Comparison of ENCODE assay signal across 1 cellular context in the genomic region with DNA sequence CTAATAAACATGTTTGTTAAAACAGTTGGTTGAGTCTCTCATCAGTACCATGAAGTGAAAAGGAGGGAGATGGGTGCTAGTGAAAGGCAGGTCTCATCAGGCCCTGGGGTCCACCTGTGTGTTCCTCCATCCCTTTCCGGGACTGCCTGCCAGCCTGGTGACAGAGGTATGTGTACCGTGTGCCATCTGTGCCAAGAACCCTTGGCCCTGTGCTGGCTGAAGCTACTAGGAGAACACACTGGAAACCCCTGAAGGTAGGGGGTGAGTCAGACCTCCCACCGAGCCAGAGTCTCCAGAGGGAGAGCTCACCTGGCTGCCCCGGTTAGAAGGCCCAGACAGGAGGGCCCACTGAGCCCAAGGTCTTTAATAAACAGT.
TF ChIP-seq lines count a peak whose summit lies in the region.

No MANE protein-coding gene starts in this region.

TF ChIP-seq in K562, 482 proteins besides CTCF, POLR2A, EP300 and RAD21 (continued from another document and continues in another):
- TF ChIP-seq, protein P1, sequence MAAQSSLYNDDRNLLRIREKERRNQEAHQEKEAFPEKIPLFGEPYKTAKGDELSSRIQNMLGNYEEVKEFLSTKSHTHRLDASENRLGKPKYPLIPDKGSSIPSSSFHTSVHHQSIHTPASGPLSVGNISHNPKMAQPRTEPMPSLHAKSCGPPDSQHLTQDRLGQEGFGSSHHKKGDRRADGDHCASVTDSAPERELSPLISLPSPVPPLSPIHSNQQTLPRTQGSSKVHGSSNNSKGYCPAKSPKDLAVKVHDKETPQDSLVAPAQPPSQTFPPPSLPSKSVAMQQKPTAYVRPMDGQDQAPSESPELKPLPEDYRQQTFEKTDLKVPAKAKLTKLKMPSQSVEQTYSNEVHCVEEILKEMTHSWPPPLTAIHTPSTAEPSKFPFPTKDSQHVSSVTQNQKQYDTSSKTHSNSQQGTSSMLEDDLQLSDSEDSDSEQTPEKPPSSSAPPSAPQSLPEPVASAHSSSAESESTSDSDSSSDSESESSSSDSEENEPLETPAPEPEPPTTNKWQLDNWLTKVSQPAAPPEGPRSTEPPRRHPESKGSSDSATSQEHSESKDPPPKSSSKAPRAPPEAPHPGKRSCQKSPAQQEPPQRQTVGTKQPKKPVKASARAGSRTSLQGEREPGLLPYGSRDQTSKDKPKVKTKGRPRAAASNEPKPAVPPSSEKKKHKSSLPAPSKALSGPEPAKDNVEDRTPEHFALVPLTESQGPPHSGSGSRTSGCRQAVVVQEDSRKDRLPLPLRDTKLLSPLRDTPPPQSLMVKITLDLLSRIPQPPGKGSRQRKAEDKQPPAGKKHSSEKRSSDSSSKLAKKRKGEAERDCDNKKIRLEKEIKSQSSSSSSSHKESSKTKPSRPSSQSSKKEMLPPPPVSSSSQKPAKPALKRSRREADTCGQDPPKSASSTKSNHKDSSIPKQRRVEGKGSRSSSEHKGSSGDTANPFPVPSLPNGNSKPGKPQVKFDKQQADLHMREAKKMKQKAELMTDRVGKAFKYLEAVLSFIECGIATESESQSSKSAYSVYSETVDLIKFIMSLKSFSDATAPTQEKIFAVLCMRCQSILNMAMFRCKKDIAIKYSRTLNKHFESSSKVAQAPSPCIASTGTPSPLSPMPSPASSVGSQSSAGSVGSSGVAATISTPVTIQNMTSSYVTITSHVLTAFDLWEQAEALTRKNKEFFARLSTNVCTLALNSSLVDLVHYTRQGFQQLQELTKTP (IDR thresholded peaks at IDR 0.05; ENCODE audit: low read depth in 1 of 2, partially characterized antibody in 2 of 2): no peak
- TF ChIP-seq C11orf30 (IDR thresholded peaks at IDR 0.05; ENCODE audit: low read depth) (no peak), ZNF140 (CRISPR knock-in tag; IDR thresholded peaks at IDR 0.05) (no peak), MTF1 (CRISPR knock-in tag; IDR thresholded peaks at IDR 0.05; ENCODE audit: borderline replicate concordance) (no peak), FOSL1 (tag; conservative IDR thresholded peaks at IDR 0.05) (no peak), ZNF121 (CRISPR knock-in tag; conservative IDR thresholded peaks at IDR 0.05) (no peak), RBM34 (IDR thresholded peaks at IDR 0.05; ENCODE audit: borderline replicate concordance, insufficient read depth, low read length) (no peak), GTF2F1 (IDR thresholded peaks at IDR 0.05; ENCODE audit: low read depth, low read length) (no peak), DIDO1 (tag; IDR thresholded peaks at IDR 0.05; ENCODE audit: low read depth) (no peak), YBX1 (IDR thresholded peaks at IDR 0.05) (no peak), BCL6 (CRISPR knock-in tag; IDR thresholded peaks at IDR 0.05) (no peak), PTBP1 (IDR thresholded peaks at IDR 0.05; ENCODE audit: low read depth, low read length) (no peak), PRPF4 (IDR thresholded peaks at IDR 0.05; ENCODE audit: insufficient read depth, low read depth, low read length, poor library complexity, severe bottlenecking) (no peak), EWSR1 (IDR thresholded peaks at IDR 0.05; ENCODE audit: borderline replicate concordance, low read depth, partially characterized antibody) (no peak), RAD51 (IDR thresholded peaks at IDR 0.05; ENCODE audit: borderline replicate concordance, low read depth) (no peak), ARHGAP35 (IDR thresholded peaks at IDR 0.05; ENCODE audit: partially characterized antibody) (no peak), ZNF282 (CRISPR knock-in tag; IDR thresholded peaks at IDR 0.05) (no peak), SIN3A (IDR thresholded peaks at IDR 0.05; ENCODE audit: borderline replicate concordance in 2 of 2, control insufficient read depth in 1 of 2, low read depth in 2 of 2, low read length in 2 of 2) (no peak), ZNF445 (CRISPR knock-in tag; IDR thresholded peaks at IDR 0.05; ENCODE audit: low read depth) (no peak), XRCC4 (IDR thresholded peaks at IDR 0.05; ENCODE audit: extremely low read depth, insufficient read depth, insufficient read length) (no peak), HMGN3 (IDR thresholded peaks at IDR 0.05; ENCODE audit: borderline replicate concordance, extremely low read depth, insufficient read length, low read depth, low read length) (peak; percentile 45), BRD4 (IDR thresholded peaks at IDR 0.05) (no peak), HNRNPUL1 (IDR thresholded peaks at IDR 0.05; ENCODE audit: low read length) (no peak), TRIM28 (IDR thresholded peaks at IDR 0.05) (no peak), ZBED1 (IDR thresholded peaks at IDR 0.05) (no peak; the same call in 1 of the 2 replicates), RBM14 (IDR thresholded peaks at IDR 0.05; ENCODE audit: borderline replicate concordance, insufficient read depth, low read depth, low read length) (no peak), CBX8 (IDR thresholded peaks at IDR 0.05; ENCODE audit: borderline replicate concordance, extremely low read depth, low read depth, low read length, poor library complexity, severe bottlenecking) (no peak), GTF2A2 (tag; IDR thresholded peaks at IDR 0.05) (no peak), E2F3 (CRISPR knock-in tag; IDR thresholded peaks at IDR 0.05) (no peak; the same call in 1 of the 2 replicates), SREBF1 (IDR thresholded peaks at IDR 0.05; ENCODE audit: borderline replicate concordance, low read depth, low read length) (no peak), ZNF133 (CRISPR knock-in tag; IDR thresholded peaks at IDR 0.05) (no peak), BRD9 (IDR thresholded peaks at IDR 0.05; ENCODE audit: low read depth, partially characterized antibody) (no peak), SMAD4 (CRISPR knock-in tag; conservative IDR thresholded peaks at IDR 0.05) (no peak), TCF7 (IDR thresholded peaks at IDR 0.05; ENCODE audit: borderline replicate concordance) (0 out of 2 replicates have a peak, but pooled peaks have one; percentile 5)
- TF ChIP-seq, protein P2, sequence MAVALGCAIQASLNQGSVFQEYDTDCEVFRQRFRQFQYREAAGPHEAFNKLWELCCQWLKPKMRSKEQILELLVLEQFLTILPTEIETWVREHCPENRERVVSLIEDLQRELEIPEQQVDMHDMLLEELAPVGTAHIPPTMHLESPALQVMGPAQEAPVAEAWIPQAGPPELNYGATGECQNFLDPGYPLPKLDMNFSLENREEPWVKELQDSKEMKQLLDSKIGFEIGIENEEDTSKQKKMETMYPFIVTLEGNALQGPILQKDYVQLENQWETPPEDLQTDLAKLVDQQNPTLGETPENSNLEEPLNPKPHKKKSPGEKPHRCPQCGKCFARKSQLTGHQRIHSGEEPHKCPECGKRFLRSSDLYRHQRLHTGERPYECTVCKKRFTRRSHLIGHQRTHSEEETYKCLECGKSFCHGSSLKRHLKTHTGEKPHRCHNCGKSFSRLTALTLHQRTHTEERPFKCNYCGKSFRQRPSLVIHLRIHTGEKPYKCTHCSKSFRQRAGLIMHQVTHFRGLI (CRISPR knock-in tag; IDR thresholded peaks at IDR 0.05): no peak
- TF ChIP-seq, protein P3, sequence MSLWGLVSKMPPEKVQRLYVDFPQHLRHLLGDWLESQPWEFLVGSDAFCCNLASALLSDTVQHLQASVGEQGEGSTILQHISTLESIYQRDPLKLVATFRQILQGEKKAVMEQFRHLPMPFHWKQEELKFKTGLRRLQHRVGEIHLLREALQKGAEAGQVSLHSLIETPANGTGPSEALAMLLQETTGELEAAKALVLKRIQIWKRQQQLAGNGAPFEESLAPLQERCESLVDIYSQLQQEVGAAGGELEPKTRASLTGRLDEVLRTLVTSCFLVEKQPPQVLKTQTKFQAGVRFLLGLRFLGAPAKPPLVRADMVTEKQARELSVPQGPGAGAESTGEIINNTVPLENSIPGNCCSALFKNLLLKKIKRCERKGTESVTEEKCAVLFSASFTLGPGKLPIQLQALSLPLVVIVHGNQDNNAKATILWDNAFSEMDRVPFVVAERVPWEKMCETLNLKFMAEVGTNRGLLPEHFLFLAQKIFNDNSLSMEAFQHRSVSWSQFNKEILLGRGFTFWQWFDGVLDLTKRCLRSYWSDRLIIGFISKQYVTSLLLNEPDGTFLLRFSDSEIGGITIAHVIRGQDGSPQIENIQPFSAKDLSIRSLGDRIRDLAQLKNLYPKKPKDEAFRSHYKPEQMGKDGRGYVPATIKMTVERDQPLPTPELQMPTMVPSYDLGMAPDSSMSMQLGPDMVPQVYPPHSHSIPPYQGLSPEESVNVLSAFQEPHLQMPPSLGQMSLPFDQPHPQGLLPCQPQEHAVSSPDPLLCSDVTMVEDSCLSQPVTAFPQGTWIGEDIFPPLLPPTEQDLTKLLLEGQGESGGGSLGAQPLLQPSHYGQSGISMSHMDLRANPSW (CRISPR knock-in tag; IDR thresholded peaks at IDR 0.05): no peak
- TF ChIP-seq, protein P4, sequence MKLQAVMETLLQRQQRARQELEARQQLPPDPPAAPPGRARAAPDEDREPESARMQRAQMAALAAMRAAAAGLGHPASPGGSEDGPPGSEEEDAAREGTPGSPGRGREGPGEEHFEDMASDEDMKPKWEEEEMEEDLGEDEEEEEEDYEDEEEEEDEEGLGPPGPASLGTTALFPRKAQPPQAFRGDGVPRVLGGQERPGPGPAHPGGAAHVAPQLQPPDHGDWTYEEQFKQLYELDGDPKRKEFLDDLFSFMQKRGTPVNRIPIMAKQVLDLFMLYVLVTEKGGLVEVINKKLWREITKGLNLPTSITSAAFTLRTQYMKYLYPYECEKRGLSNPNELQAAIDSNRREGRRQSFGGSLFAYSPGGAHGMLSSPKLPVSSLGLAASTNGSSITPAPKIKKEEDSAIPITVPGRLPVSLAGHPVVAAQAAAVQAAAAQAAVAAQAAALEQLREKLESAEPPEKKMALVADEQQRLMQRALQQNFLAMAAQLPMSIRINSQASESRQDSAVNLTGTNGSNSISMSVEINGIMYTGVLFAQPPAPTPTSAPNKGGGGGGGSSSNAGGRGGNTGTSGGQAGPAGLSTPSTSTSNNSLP (IDR thresholded peaks at IDR 0.05; ENCODE audit: borderline replicate concordance, low read depth, low read length): no peak
- TF ChIP-seq, protein P5, sequence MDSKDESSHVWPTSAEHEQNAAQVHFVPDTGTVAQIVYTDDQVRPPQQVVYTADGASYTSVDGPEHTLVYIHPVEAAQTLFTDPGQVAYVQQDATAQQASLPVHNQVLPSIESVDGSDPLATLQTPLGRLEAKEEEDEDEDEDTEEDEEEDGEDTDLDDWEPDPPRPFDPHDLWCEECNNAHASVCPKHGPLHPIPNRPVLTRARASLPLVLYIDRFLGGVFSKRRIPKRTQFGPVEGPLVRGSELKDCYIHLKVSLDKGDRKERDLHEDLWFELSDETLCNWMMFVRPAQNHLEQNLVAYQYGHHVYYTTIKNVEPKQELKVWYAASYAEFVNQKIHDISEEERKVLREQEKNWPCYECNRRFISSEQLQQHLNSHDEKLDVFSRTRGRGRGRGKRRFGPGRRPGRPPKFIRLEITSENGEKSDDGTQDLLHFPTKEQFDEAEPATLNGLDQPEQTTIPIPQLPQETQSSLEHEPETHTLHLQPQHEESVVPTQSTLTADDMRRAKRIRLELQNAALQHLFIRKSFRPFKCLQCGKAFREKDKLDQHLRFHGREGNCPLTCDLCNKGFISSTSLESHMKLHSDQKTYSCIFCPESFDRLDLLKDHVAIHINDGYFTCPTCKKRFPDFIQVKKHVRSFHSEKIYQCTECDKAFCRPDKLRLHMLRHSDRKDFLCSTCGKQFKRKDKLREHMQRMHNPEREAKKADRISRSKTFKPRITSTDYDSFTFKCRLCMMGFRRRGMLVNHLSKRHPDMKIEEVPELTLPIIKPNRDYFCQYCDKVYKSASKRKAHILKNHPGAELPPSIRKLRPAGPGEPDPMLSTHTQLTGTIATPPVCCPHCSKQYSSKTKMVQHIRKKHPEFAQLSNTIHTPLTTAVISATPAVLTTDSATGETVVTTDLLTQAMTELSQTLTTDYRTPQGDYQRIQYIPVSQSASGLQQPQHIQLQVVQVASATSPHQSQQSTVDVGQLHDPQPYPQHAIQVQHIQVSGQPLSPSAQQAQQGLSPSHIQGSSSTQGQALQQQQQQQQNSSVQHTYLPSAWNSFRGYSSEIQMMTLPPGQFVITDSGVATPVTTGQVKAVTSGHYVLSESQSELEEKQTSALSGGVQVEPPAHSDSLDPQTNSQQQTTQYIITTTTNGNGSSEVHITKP (IDR thresholded peaks at IDR 0.05; ENCODE audit: partially characterized antibody): no peak
- TF ChIP-seq, protein P6, sequence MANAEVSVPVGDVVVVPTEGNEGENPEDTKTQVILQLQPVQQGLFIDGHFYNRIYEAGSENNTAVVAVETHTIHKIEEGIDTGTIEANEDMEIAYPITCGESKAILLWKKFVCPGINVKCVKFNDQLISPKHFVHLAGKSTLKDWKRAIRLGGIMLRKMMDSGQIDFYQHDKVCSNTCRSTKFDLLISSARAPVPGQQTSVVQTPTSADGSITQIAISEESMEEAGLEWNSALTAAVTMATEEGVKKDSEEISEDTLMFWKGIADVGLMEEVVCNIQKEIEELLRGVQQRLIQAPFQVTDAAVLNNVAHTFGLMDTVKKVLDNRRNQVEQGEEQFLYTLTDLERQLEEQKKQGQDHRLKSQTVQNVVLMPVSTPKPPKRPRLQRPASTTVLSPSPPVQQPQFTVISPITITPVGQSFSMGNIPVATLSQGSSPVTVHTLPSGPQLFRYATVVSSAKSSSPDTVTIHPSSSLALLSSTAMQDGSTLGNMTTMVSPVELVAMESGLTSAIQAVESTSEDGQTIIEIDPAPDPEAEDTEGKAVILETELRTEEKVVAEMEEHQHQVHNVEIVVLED (CRISPR knock-in tag; IDR thresholded peaks at IDR 0.05): 0 out of 2 replicates have a peak, but pooled peaks have one; percentile 5
- TF ChIP-seq, protein P7, sequence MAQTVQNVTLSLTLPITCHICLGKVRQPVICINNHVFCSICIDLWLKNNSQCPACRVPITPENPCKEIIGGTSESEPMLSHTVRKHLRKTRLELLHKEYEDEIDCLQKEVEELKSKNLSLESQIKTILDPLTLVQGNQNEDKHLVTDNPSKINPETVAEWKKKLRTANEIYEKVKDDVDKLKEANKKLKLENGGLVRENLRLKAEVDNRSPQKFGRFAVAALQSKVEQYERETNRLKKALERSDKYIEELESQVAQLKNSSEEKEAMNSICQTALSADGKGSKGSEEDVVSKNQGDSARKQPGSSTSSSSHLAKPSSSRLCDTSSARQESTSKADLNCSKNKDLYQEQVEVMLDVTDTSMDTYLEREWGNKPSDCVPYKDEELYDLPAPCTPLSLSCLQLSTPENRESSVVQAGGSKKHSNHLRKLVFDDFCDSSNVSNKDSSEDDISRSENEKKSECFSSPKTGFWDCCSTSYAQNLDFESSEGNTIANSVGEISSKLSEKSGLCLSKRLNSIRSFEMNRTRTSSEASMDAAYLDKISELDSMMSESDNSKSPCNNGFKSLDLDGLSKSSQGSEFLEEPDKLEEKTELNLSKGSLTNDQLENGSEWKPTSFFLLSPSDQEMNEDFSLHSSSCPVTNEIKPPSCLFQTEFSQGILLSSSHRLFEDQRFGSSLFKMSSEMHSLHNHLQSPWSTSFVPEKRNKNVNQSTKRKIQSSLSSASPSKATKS (CRISPR knock-in tag; IDR thresholded peaks at IDR 0.05): no peak
- TF ChIP-seq, protein P8, sequence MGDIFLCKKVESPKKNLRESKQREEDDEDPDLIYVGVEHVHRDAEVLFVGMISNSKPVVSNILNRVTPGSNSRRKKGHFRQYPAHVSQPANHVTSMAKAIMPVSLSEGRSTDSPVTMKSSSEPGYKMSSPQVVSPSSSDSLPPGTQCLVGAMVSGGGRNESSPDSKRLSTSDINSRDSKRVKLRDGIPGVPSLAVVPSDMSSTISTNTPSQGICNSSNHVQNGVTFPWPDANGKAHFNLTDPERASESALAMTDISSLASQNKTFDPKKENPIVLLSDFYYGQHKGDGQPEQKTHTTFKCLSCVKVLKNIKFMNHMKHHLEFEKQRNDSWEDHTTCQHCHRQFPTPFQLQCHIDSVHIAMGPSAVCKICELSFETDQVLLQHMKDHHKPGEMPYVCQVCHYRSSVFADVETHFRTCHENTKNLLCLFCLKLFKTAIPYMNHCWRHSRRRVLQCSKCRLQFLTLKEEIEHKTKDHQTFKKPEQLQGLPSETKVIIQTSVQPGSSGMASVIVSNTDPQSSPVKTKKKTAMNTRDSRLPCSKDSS (IDR thresholded peaks at IDR 0.05; ENCODE audit: low read depth, partially characterized antibody): no peak
